8 cellular contexts compared by ENCODE assay signal in genomic region chr16:87464691-87465300, GRCh38. TPM values are rescaled to one million over a fixed set of nuclear protein-coding genes. Genes with fewer than 3 reads are reported as not detected.
A peak's percentile ranks its signal among the peaks of the same experiment; 100 is the strongest.
DNase-seq lines count a peak whose midpoint lies in the region; ATAC-seq and TF ChIP-seq lines count a peak whose summit lies in the region.

No MANE protein-coding gene starts in this region.

- no peak overlapping the region for H3K4me3 ChIP-seq in OCI-LY1 (ENCODE audit: low read depth, low read length, poor library complexity, severe bottlenecking)
- H3K4me3 ChIP-seq in prostate gland, result no peak overlapping the region

- peaks cover 2% of the 10 kb centered on the region; the same call in 1 of the 2 replicates for H3K36me3 ChIP-seq in OCI-LY1 (ENCODE audit: insufficient read depth, low read length)
- H3K36me3 ChIP-seq in prostate gland, result no peaks in the 10 kb centered on the region

- H3K9ac ChIP-seq in OCI-LY1 (ENCODE audit: low read length), result peak overlapping the region; percentile 10; the same call in 1 of the 2 replicates

- TF ChIP-seq CTCF in GM13976 (IDR thresholded peaks at IDR 0.05; ENCODE audit: borderline replicate concordance, control extremely low read depth, extremely low read depth, insufficient read depth, missing control alignments) (no peak), OCI-LY1 (IDR thresholded peaks at IDR 0.05; ENCODE audit: low read length) (no peak), prostate gland (IDR thresholded peaks at IDR 0.05) (no peak)

- H3K9me3 Mint-ChIP-seq in activated naive CD4-positive, alpha-beta T cell treated with anti-CD3 and anti-CD28 coated beads, Interleukin-2, amount 50 U/mL, for 72 hours, result no peaks in the 10 kb centered on the region

- no peaks in the 10 kb centered on the region for H3K79me2 ChIP-seq in OCI-LY1 (ENCODE audit: insufficient read depth, low read length)

- TF ChIP-seq POLR2A in prostate gland (IDR thresholded peaks at IDR 0.05), result no peak

- H3K27me3 ChIP-seq in OCI-LY1 (ENCODE audit: insufficient read depth, low read length), result no peaks in the 10 kb centered on the region
- no peaks in the 10 kb centered on the region for H3K27me3 ChIP-seq in prostate gland (replicated peaks; ENCODE audit: insufficient read depth)

- intact Hi-C loops in Right ventricle myocardium inferior (cut with DNase I), result no loop called here
- intact Hi-C loops in prostate gland (cut with DNase I), result no loop called here

- WGBS in prostate gland, result 45% methylated on average over 13 of the region's 13 CpGs

- peak; percentile 86 to 90 for ATAC-seq in activated naive CD4-positive, alpha-beta T cell treated with anti-CD3 and anti-CD28 coated beads, Interleukin-2, amount 50 U/mL, for 72 hours
- peak; percentile 80 for ATAC-seq in Right ventricle myocardium inferior
- ATAC-seq in GM21360 (IDR thresholded peaks at IDR 0.05; ENCODE audit: unreplicated experiment), result no peak

- no peaks in the 10 kb centered on the region for H3K9me2 ChIP-seq in OCI-LY1 (ENCODE audit: low read depth, low read length)

- H3F3A ChIP-seq in OCI-LY1 (ENCODE audit: insufficient read depth, low read length), result no peaks in the 10 kb centered on the region

- H3K9me3 ChIP-seq in OCI-LY1 (ENCODE audit: low read length) (no peaks in the 10 kb centered on the region), prostate gland (no peaks in the 10 kb centered on the region)

- DNase-seq in GM13976 (ENCODE audit: low spot score) (peak; percentile 60), Right ventricle myocardium inferior (ENCODE audit: missing footprints) (peak; percentile 82), prostate gland (ENCODE audit: low spot score) (no peak), NCI-H1417 (lab: John Stamatoyannopoulos, UW) (no peak), DMS79 (lab: John Stamatoyannopoulos, UW) (no peak)
- DNase-seq in activated naive CD4-positive, alpha-beta T cell treated with anti-CD3 and anti-CD28 coated beads, Interleukin-2, amount 50 U/mL, for 72 hours (ENCODE audit: low spot score in 2 of 2), result peak; percentile 43 to 73

- H3K4me1 ChIP-seq in OCI-LY1 (ENCODE audit: insufficient read depth, low read length, severe bottlenecking), result peaks cover 30% of the 10 kb centered on the region
- peaks cover 3% of the 10 kb centered on the region for H3K4me1 ChIP-seq in prostate gland (replicated peaks)

- H3K4me2 ChIP-seq in OCI-LY1 (ENCODE audit: low read length), result peak overlapping the region; percentile 38; the same call in 1 of the 2 replicates

- H3K27ac ChIP-seq in OCI-LY1 (ENCODE audit: low read depth, low read length, poor library complexity, severe bottlenecking) (peak overlapping the region; percentile 67), prostate gland (peak overlapping the region; percentile 62 to 67)

- in situ Hi-C loops in GM13976 (cut with MboI; ENCODE audit: low sequenced_read_pairs, unreplicated experiment), result no loop called here

- no peaks in the 10 kb centered on the region for H4K20me1 ChIP-seq in OCI-LY1 (ENCODE audit: insufficient read depth, low read length)

- H3K36me3 Mint-ChIP-seq in activated naive CD4-positive, alpha-beta T cell treated with anti-CD3 and anti-CD28 coated beads, Interleukin-2, amount 50 U/mL, for 72 hours, result no peaks in the 10 kb centered on the region

- H2AFZ ChIP-seq in OCI-LY1 (ENCODE audit: low read length), result no peak overlapping the region

- peak overlapping the region; percentile 94 for H3K27ac Mint-ChIP-seq in activated naive CD4-positive, alpha-beta T cell treated with anti-CD3 and anti-CD28 coated beads, Interleukin-2, amount 50 U/mL, for 72 hours

RNA-seq across cellular contexts. Expression of gene ZCCHC14, which starts 28.0 kb away (rescaled TPM):
- 10 to 100 TPM in 1 of 2 donors, 1 to 10 TPM in 1; 5.6 to 17.9 TPM for total RNA-seq in activated naive CD4-positive, alpha-beta T cell treated with anti-CD3 and anti-CD28 coated beads, Interleukin-2, amount 50 U/mL, for 72 hours
- 14.4 TPM for total RNA-seq in Right ventricle myocardium inferior
- 10 to 100 TPM; 14.9 to 55.7 TPM for total RNA-seq in prostate gland

Comparison
In these comparisons a context has a peak if more than half of its experiments do, and no peak if none do; other contexts are left out.
1. DNase-seq: peak in GM13976 (single experiment), activated naive CD4-positive, alpha-beta T cell treated with anti-CD3 and anti-CD28 coated beads, Interleukin-2, amount 50 U/mL, for 72 hours (2 of 2) and Right ventricle myocardium inferior (single experiment); none in prostate gland (single experiment), NCI-H1417 (0 of 3) and DMS79 (single experiment).